ENCODE assay signal across 7 cellular contexts in genomic region chr16:46688657-46689491, GRCh38. TPM values are rescaled to one million over a fixed set of nuclear protein-coding genes. Genes with fewer than 3 reads are reported as not detected.
A peak's percentile ranks its signal among the peaks of the same experiment; 100 is the strongest.
DNase-seq lines count a peak whose midpoint lies in the region; ATAC-seq, FAIRE-seq and TF ChIP-seq lines count a peak whose summit lies in the region.

Gene VPS35 (minus strand): TSS chr16:46689178. CDS start chr16:46689133, 45 bp downstream.

- peak within 1 kb of the TSS; percentile 99 for H3K9ac ChIP-seq in astrocyte (ENCODE audit: low read length)

- peaks cover 58% of the 10 kb centered on the region for H4K20me1 ChIP-seq in astrocyte (ENCODE audit: insufficient read depth, low read length)

- H3K4me2 ChIP-seq in astrocyte (ENCODE audit: low read length): peak within 1 kb of the TSS; percentile 96

- H3K9me3 ChIP-seq in astrocyte (ENCODE audit: insufficient read depth, low read depth, low read length): no peaks in the 10 kb centered on the region

- peak; percentile 85 for ATAC-seq in GM18502 (IDR thresholded peaks at IDR 0.05; ENCODE audit: poor library complexity, unreplicated experiment)
- ATAC-seq in HG02970 (IDR thresholded peaks at IDR 0.05; ENCODE audit: low FRiP score, unreplicated experiment): peak; percentile 80

- H3K36me3 ChIP-seq in astrocyte (ENCODE audit: insufficient read depth, low read length): no peaks in the 10 kb centered on the region

- H3K27ac ChIP-seq in astrocyte (ENCODE audit: low read depth, low read length): peak within 1 kb of the TSS; percentile 100

- H2AFZ ChIP-seq in astrocyte (ENCODE audit: low read depth, low read length): peak within 1 kb of the TSS; percentile 100

- peaks cover 41% of the 10 kb centered on the region for H3K4me1 Mint-ChIP-seq in T-helper 2 cell treated with Interferon-gamma antibody and Interleukin-4, amounts not matched to agents 5 μg/mL and 100 μg/mL, for 36 hours (ENCODE audit: low read depth)
- peaks cover 29% of the 10 kb centered on the region for H3K4me1 Mint-ChIP-seq in astrocyte (ENCODE audit: low read depth, unreplicated experiment)

- peaks cover 22% of the 10 kb centered on the region for H3K36me3 Mint-ChIP-seq in T-helper 2 cell treated with Interferon-gamma antibody and Interleukin-4, amounts not matched to agents 5 μg/mL and 100 μg/mL, for 36 hours (ENCODE audit: low read depth)
- no peaks in the 10 kb centered on the region for H3K36me3 Mint-ChIP-seq in astrocyte (ENCODE audit: low read depth, unreplicated experiment)

- peak within 1 kb of the TSS; percentile 96 for H3K4me3 ChIP-seq in astrocyte (ENCODE audit: insufficient read depth, low read depth, low read length)

- no peak within 1 kb of the TSS for H3K27ac Mint-ChIP-seq in T-helper 2 cell treated with Interferon-gamma antibody and Interleukin-4, amounts not matched to agents 5 μg/mL and 100 μg/mL, for 36 hours
- H3K27ac Mint-ChIP-seq in astrocyte (ENCODE audit: unreplicated experiment): no peak within 1 kb of the TSS

- no peaks in the 10 kb centered on the region for H3K27me3 ChIP-seq in astrocyte (ENCODE audit: insufficient read depth, low read length)

- H3K4me3 Mint-ChIP-seq in T-helper 2 cell treated with Interferon-gamma antibody and Interleukin-4, amounts not matched to agents 5 μg/mL and 100 μg/mL, for 36 hours: no peak within 1 kb of the TSS
- H3K4me3 Mint-ChIP-seq in astrocyte (ENCODE audit: unreplicated experiment): no peak within 1 kb of the TSS

- no peaks in the 10 kb centered on the region for H3K27me3 Mint-ChIP-seq in T-helper 2 cell treated with Interferon-gamma antibody and Interleukin-4, amounts not matched to agents 5 μg/mL and 100 μg/mL, for 36 hours (ENCODE audit: low read depth)
- H3K27me3 Mint-ChIP-seq in astrocyte (ENCODE audit: low read depth, unreplicated experiment): no peaks in the 10 kb centered on the region

- H3K79me2 ChIP-seq in astrocyte (ENCODE audit: insufficient read depth, low read length): peaks cover 81% of the 10 kb centered on the region

- FAIRE-seq in astrocyte (lab: Jason Lieb, UNC): no peak

- H3K9me3 Mint-ChIP-seq in T-helper 2 cell treated with Interferon-gamma antibody and Interleukin-4, amounts not matched to agents 5 μg/mL and 100 μg/mL, for 36 hours: no peaks in the 10 kb centered on the region
- H3K9me3 Mint-ChIP-seq in astrocyte (ENCODE audit: unreplicated experiment): no peaks in the 10 kb centered on the region

- no peak for TF ChIP-seq CTCF in astrocyte (IDR thresholded peaks at IDR 0.05; ENCODE audit: insufficient read depth, low read depth, low read length)

- DNase-seq in NCI-H187 treated with DMSO at 0.1 percent for 48 hours (lab: John Stamatoyannopoulos, UW) (peak; percentile 79), astrocyte (ENCODE audit: low read depth) (peak; percentile 95), hepatic stellate cell (ENCODE audit: low spot score) (peak; percentile 97), renal cortical epithelial cell (ENCODE audit: low read depth) (peak; percentile 96)
- peak; percentile 99 for DNase-seq in T-helper 2 cell treated with Interferon-gamma antibody and Interleukin-4, amounts not matched to agents 5 μg/mL and 100 μg/mL, for 36 hours (ENCODE audit: low spot score)

- H3K4me1 ChIP-seq in astrocyte (ENCODE audit: insufficient read depth, low read length): peaks cover 20% of the 10 kb centered on the region

RNA-seq across cellular contexts. Expression of gene VPS35, which starts in this region (rescaled TPM):
- 135 and 137 TPM in 2 replicates for total RNA-seq in astrocyte
- total RNA-seq in renal cortical epithelial cell: 195 and 215 TPM in 2 replicates

Comparison
In these comparisons a context has a peak if more than half of its experiments do, and no peak if none do; other contexts are left out.
1. Peak in every context shown above with its lines: DNase-seq, ATAC-seq, H3K4me3 ChIP-seq and H3K27ac ChIP-seq.